Comparison of ENCODE assay signal across 1 cellular context in genomic region chr6:15248451-15249370, GRCh38.
A peak's percentile ranks its signal among the peaks of the same experiment; 100 is the strongest.
TF ChIP-seq lines count a peak whose summit lies in the region.

No MANE protein-coding gene starts in this region.

TF ChIP-seq in GM12878, 131 proteins besides CTCF, POLR2A, EP300 and RAD21 (continued from another document):
- TF ChIP-seq ZNF687 (IDR thresholded peaks at IDR 0.05) (0 out of 2 replicates have a peak, but pooled peaks have one; percentile 12), SREBF2 (IDR thresholded peaks at IDR 0.05; ENCODE audit: low read length) (no peak), TCF7 (IDR thresholded peaks at IDR 0.05; ENCODE audit: borderline replicate concordance) (no peak), NBN (IDR thresholded peaks at IDR 0.05) (peak; percentile 95), RUNX3 (IDR thresholded peaks at IDR 0.05; ENCODE audit: low read length) (peak; percentile 51), SMARCA5 (IDR thresholded peaks at IDR 0.05) (0 out of 2 replicates have a peak, but pooled peaks have one; percentile 13), RFX5 (IDR thresholded peaks at IDR 0.05; ENCODE audit: low read depth, low read length) (no peak)
